ENCODE assay signal across 1 cellular context in the genomic region with DNA sequence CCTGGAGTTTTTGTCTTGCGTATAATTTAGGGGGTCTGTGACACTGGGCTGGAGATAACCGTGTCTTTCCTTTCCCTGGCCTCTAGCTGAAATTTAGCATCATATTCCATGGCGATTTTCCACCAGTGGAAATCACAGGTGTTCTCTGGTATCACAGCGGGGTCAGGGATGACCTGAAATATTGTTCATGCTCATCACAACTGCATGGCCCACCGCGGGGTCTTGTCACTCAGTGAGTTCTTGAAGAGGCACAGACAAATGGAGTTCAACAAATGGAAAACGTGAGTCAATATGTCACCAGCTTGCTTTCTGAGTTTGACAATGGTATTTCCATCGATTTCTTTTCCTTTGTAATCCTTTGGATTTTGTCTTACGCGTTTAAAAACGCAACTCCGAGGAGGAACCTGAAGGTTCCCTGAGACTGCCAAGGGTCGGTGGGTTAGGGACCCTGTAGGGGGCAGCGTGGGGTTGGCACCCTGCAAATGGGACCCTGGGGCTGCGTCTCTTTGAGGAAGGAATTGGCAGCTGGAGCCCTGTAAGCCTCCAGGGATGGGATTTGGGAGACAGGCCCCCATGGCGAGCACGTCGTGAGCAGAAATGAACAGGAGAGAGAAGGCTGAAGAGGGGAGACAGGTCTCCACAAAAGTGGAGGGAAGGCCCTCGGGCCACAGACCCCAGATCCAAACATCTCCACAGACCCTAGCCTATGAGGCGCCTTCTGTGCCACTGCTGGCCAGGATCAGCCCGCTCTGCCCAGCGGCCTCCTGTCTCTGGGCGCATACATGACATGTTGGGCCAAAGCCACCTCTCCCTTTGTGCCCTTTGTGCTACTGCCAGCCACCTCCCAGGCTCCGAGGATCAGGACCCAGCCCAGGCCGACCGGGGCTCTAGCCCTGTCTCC.
TF ChIP-seq lines count a peak whose summit lies in the region.

No MANE protein-coding gene starts in this region.

TF ChIP-seq in H1, 55 proteins besides CTCF, POLR2A, EP300 and RAD21:
- TF ChIP-seq TEAD4 (IDR thresholded peaks at IDR 0.05; ENCODE audit: low read depth, low read length), result no peak
- TF ChIP-seq CBX5 (IDR thresholded peaks at IDR 0.05; ENCODE audit: low read depth, low read length), result no peak
- no peak for TF ChIP-seq ATF2 (IDR thresholded peaks at IDR 0.05; ENCODE audit: low read length)
- TF ChIP-seq JUND (IDR thresholded peaks at IDR 0.05; ENCODE audit: low read length), result no peak
- no peak for TF ChIP-seq ASH2L (IDR thresholded peaks at IDR 0.05; ENCODE audit: low read length)
